Comparison of ENCODE assay signal across 8 cellular contexts in the genomic region with DNA sequence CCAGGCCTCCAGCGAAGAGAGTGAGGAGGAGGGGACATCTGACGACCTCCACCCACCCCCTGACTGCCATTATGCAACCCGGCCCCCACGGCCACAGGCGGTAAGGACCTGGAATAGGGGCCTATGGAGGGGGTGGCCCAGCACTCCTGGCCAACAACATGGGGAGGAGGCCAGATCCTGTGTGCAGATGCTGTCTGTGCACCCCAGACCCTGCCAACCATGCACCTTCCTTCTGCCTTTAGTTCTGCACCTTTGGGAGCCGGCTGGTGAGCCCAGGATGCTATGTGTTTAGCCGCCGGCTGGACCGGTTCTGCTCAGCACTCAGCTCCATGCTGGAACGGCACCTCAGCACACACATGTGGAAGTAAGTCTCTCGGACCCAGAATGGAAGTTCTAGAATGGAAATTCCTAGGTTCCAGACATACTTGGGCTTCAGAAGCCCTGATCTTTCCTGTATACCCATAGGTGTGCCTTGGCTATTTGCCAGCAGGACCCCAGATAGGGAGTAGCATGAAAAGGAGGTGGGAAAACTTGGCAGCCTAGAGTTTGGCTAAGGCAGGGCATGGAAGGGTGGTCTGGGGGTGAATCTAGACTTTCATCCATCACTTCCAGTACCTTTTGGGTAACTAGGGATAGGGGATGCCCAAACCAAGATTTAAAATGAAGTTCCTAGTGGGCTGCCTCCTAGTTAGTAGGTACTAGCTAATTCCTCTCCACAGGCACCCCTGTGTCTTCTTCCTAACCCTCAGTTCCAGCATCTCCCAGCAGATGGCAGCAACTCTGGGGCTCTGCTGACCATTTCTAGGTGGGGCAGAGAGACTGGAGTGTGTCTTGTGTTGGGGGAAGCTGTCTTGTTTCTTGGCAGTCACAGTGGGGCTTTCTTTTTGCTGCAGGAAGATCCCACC. TPM values are rescaled to one million over a fixed set of nuclear protein-coding genes. Genes with fewer than 3 reads are reported as not detected.
DNase-seq lines count a peak whose midpoint lies in the region; ATAC-seq and TF ChIP-seq lines count a peak whose summit lies in the region.

No MANE protein-coding gene starts in this region.

- H3K4me3 ChIP-seq in OCI-LY3 (ENCODE audit: low read length), result no peak overlapping the region
- no peak overlapping the region for H3K4me3 ChIP-seq in esophagus muscularis mucosa
- no peak overlapping the region for H3K4me3 ChIP-seq in transverse colon

- peaks cover 14% of the 10 kb centered on the region for H3K36me3 Mint-ChIP-seq in nephron progenitor cell (ENCODE audit: low read depth)

- no peak overlapping the region for H3K4me2 ChIP-seq in OCI-LY3 (ENCODE audit: low read length)

- 82% methylated on average over 11 of the region's 11 CpGs for WGBS in esophagus muscularis mucosa
- WGBS in transverse colon (ENCODE audit: low coverage in 1 of 2), 2 donors, result 93% methylated on average over 11 of the region's 11 CpGs; no CpG with 5 or more reads in 1 of the 2 donors

- TF ChIP-seq CTCF in OCI-LY3 (IDR thresholded peaks at IDR 0.05; ENCODE audit: low read depth, low read length) (peak; percentile 60), esophagus muscularis mucosa (IDR thresholded peaks at IDR 0.05) (peak; percentile 77 to 90 (median 77)), nephron progenitor cell (IDR thresholded peaks at IDR 0.05) (peak; percentile 70), transverse colon (IDR thresholded peaks at IDR 0.05) (peak; percentile 69 to 86 (median 79))

- peaks cover 12% of the 10 kb centered on the region for H3K4me1 ChIP-seq in OCI-LY3 (ENCODE audit: low read length)
- H3K4me1 ChIP-seq in esophagus muscularis mucosa, result peaks cover 22 to 35% (median 27%) of the 10 kb centered on the region in 4 donors
- peaks cover 6 to 20% (median 14%) of the 10 kb centered on the region in 4 donors for H3K4me1 ChIP-seq in transverse colon

- H2AFZ ChIP-seq in OCI-LY3 (ENCODE audit: low read depth, low read length), result no peak overlapping the region

- H3K27ac ChIP-seq in OCI-LY3 (ENCODE audit: low read length) (no peak overlapping the region), esophagus muscularis mucosa (replicated peaks in 1 of 4) (no peak overlapping the region), transverse colon (no peak overlapping the region)

- H3K27me3 ChIP-seq in OCI-LY3 (ENCODE audit: low read depth, low read length) (no peaks in the 10 kb centered on the region), esophagus muscularis mucosa (no peaks in the 10 kb centered on the region), transverse colon (no peaks in the 10 kb centered on the region)

- H3K36me3 ChIP-seq in OCI-LY3 (replicated peaks; ENCODE audit: low read depth, low read length) (no peaks in the 10 kb centered on the region), esophagus muscularis mucosa (peaks cover 0 to 36% (median 26%) of the 10 kb centered on the region in 4 donors), transverse colon (no peaks in the 10 kb centered on the region)

- H3K27ac Mint-ChIP-seq in nephron progenitor cell, result no peak overlapping the region

- no peak overlapping the region for H3K9ac ChIP-seq in OCI-LY3 (ENCODE audit: low read length)

- no peak overlapping the region for H3K4me3 Mint-ChIP-seq in nephron progenitor cell

- peaks cover 7% of the 10 kb centered on the region; the same call in 1 of the 2 replicates for H3K79me2 ChIP-seq in OCI-LY3 (ENCODE audit: low read length)

- TF ChIP-seq POLR2A in esophagus muscularis mucosa (IDR thresholded peaks at IDR 0.05; ENCODE audit: low read depth) (no peak), transverse colon (IDR thresholded peaks at IDR 0.05) (no peak)

- peak; percentile 43 for DNase-seq in COR-L47 (lab: John Stamatoyannopoulos, UW)
- peak; percentile 68 for DNase-seq in activated T-cell treated with anti-CD3 and anti-CD28 coated beads for 4 hours
- DNase-seq in esophagus muscularis mucosa (ENCODE audit: extremely low spot score), result no peak
- peak; percentile 79 for DNase-seq in nephron progenitor cell
- peak; percentile 82 for DNase-seq in transverse colon

- no peaks in the 10 kb centered on the region for H3K27me3 Mint-ChIP-seq in nephron progenitor cell (ENCODE audit: low read depth, poor library complexity)

- peaks cover 42% of the 10 kb centered on the region for H3K4me1 Mint-ChIP-seq in nephron progenitor cell

- peak; percentile 37 for ATAC-seq in HG02798 (IDR thresholded peaks at IDR 0.05; ENCODE audit: poor library complexity, unreplicated experiment)
- no peak for ATAC-seq in GM21825 (IDR thresholded peaks at IDR 0.05; ENCODE audit: unreplicated experiment)

- H3K9me3 ChIP-seq in OCI-LY3 (ENCODE audit: insufficient read depth, low read length), result no peaks in the 10 kb centered on the region
- H3K9me3 ChIP-seq in esophagus muscularis mucosa, result no peaks in the 10 kb centered on the region
- H3K9me3 ChIP-seq in transverse colon, result no peaks in the 10 kb centered on the region

- no peaks in the 10 kb centered on the region for H3K9me3 Mint-ChIP-seq in nephron progenitor cell

- no peak for TF ChIP-seq EP300 in esophagus muscularis mucosa (IDR thresholded peaks at IDR 0.05)
- TF ChIP-seq EP300 in transverse colon (IDR thresholded peaks at IDR 0.05; ENCODE audit: low read depth), result no peak

- intact Hi-C loops in esophagus muscularis mucosa (cut with DNase I) (loop anchor here (2.0 kb wide), 1 partner anchor 43 kb away; no protein-coding TSS in a partner anchor), transverse colon (cut with DNase I; ENCODE audit: low total_unique reads) (no loop called here)

- in situ Hi-C loops in transverse colon (cut with MboI; ENCODE audit: low pct_ligation_motif_present in 1 of 4, low pct_unique_long_range_greater_than_20kb in 1 of 4, low sequenced_read_pairs in 3 of 4), result no loop called here

- H4K20me1 ChIP-seq in OCI-LY3 (ENCODE audit: insufficient read depth, low read length), result no peaks in the 10 kb centered on the region

RNA-seq across cellular contexts. Expression of gene CYB561D1, which starts 3.6 kb away (rescaled TPM):
- total RNA-seq in esophagus muscularis mucosa (10 to 100 TPM in 2 of 4 donors, 1 to 10 TPM in 2; 6.2 to 16.4 (median 8.2) TPM), transverse colon (10 to 100 TPM; 10.5 to 37.4 (median 17.3) TPM)

RNA-seq across cellular contexts. Expression of gene ATXN7L2, which starts 6.6 kb away (rescaled TPM):
- total RNA-seq in esophagus muscularis mucosa (1 to 10 TPM; 2.2 to 3.3 (median 2.7) TPM), transverse colon (10 to 100 TPM in 1 of 4 donors, 1 to 10 TPM in 3; 2.7 to 12.3 (median 6.2) TPM)

RNA-seq across cellular contexts. Expression of gene AMIGO1, which starts 19.2 kb away (rescaled TPM):
- total RNA-seq in esophagus muscularis mucosa (10 to 100 TPM in 2 of 4 donors, 1 to 10 TPM in 2; 8.4 to 23.7 (median 14.0) TPM), transverse colon (1 to 10 TPM in 2 of 4 donors, under 1 TPM in 2; 0.60 to 8.1 (median 3.5) TPM)

RNA-seq across cellular contexts. Expression of gene SYPL2, which starts 23.9 kb away (rescaled TPM):
- total RNA-seq in esophagus muscularis mucosa (1 to 10 TPM; 2.7 to 8.0 (median 4.6) TPM), transverse colon (1 to 10 TPM in 1 of 4 donors, under 1 TPM in 3; 0.40 to 4.1 (median 0.44) TPM)

RNA-seq across cellular contexts. Expression of gene GPR61, which starts 49.4 kb away (rescaled TPM):
- total RNA-seq in esophagus muscularis mucosa (not detected), transverse colon (not detected)
